10 cellular contexts compared by ENCODE assay signal in genomic region chr1:60376196-60376595, GRCh38.
"Had no signal": no experiment of that assay in that cellular context is flagged by ENCODE, and none has a peak within 500 bp of the region (broad histone marks: within the 10 kb centered on the region; RNA-seq: fewer than 3 reads in every experiment).

No MANE protein-coding gene starts in this region.

- ATAC-seq: HCT116, K562 had no signal

- H3K36me3 ChIP-seq: HAP-1 had no signal

- H3K9me3 ChIP-seq: HAP-1 had no signal

- H3K4me1 ChIP-seq: HAP-1 had no signal

- DNase-seq: GM23248, GOT3, H7, HFFc6, IMR-90, KG1 had no signal

- H3K4me3 ChIP-seq: GM23248, HAP-1, K562 had no signal

- FAIRE-seq: K562 had no signal

- H3K27ac ChIP-seq: GM23248, HL-60 had no signal

- H3K9ac ChIP-seq: GM23248 had no signal

- H2AFZ ChIP-seq: GM23248 had no signal

- H3K27ac Mint-ChIP-seq: HFFc6 had no signal

- H3K4me3 Mint-ChIP-seq: HFFc6 had no signal
